ENCODE assay signal across 12 cellular contexts in the genomic region with DNA sequence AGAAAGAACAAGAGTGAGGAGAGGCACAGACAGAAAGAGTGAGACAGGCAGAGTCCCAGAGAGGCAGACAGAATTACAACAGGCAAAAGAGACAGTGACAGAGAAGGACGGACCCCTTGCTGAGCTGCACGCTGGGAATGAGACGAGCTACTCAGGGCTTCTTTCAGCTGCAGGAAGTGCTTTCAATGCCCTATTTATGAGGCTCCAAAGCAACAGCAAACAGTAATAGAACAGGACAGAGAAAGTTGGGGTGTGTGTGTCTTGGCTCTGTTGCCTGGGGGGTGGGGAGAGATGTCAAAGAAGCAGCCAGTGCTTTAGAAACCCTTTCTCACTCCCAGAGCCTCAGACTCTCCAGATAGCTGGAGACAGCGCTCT. TPM values are rescaled to one million over a fixed set of nuclear protein-coding genes. Genes with fewer than 3 reads are reported as not detected.
A peak's percentile ranks its signal among the peaks of the same experiment; 100 is the strongest.
DNase-seq lines count a peak whose midpoint lies in the region; ATAC-seq, FAIRE-seq and TF ChIP-seq lines count a peak whose summit lies in the region.
"Had no signal": no experiment of that assay in that cellular context is flagged by ENCODE, and none has a peak within 500 bp of the region (broad histone marks: within the 10 kb centered on the region; RNA-seq: fewer than 3 reads in every experiment).

No MANE protein-coding gene starts in this region.

- no peak for FAIRE-seq in endothelial cell of umbilical vein (lab: Jason Lieb, UNC)

- no peaks in the 10 kb centered on the region for H3K9me3 Mint-ChIP-seq in stimulated activated naive CD8-positive, alpha-beta T cell treated with anti-CD3 and anti-CD28 coated beads, Interleukin-15, amount 100 ng/mL, for 72 hours
- H3K9me3 Mint-ChIP-seq: T-cell had no signal

- no peak overlapping the region for H3K27ac Mint-ChIP-seq in stimulated activated naive CD8-positive, alpha-beta T cell treated with anti-CD3 and anti-CD28 coated beads, Interleukin-15, amount 100 ng/mL, for 72 hours
- H3K27ac Mint-ChIP-seq: T-cell had no signal

- no peak overlapping the region for H3K4me3 Mint-ChIP-seq in stimulated activated naive CD8-positive, alpha-beta T cell treated with anti-CD3 and anti-CD28 coated beads, Interleukin-15, amount 100 ng/mL, for 72 hours

- no peak overlapping the region for H3K9ac ChIP-seq in endothelial cell of umbilical vein (replicated peaks; ENCODE audit: extremely low read depth, insufficient read depth, low read length)

- no peak for DNase-seq in Right ventricle myocardium inferior (ENCODE audit: missing footprints)
- no peak for DNase-seq in cardiac septum (ENCODE audit: low spot score)
- DNase-seq in endothelial cell of umbilical vein (ENCODE audit: low read depth, low spot score): no peak
- peak; percentile 14 for DNase-seq in midbrain (lab: John Stamatoyannopoulos, UW)
- no peak for DNase-seq in stimulated activated naive CD8-positive, alpha-beta T cell treated with anti-CD3 and anti-CD28 coated beads, Interleukin-15, amount 100 ng/mL, for 72 hours
- no peak for DNase-seq in GM19240 (ENCODE audit: insufficient read length, low spot score)
- DNase-seq in spleen: no peak
- DNase-seq: NCI-H2171, T-cell had no signal

- CTCF ChIA-PET in endothelial cell of umbilical vein (lab: Charles Lee): interaction anchor here (1.1 to 2.5 kb wide), 3 partner anchors 17 to 325 kb away, joined by 3 to 18 read pairs (median 4); partner anchors contain the start of gene TSEN2

- no peaks in the 10 kb centered on the region for H3K9me1 ChIP-seq in endothelial cell of umbilical vein (replicated peaks; ENCODE audit: control insufficient read depth, extremely low read depth, insufficient read depth, low read length)

- 53 to 73% (median 63%) methylated on average over 4 of the region's 4 CpGs for WGBS in spleen, 5 donors

- no peaks in the 10 kb centered on the region for H3K4me1 ChIP-seq in endothelial cell of umbilical vein (ENCODE audit: control insufficient read depth, extremely low read depth, insufficient read depth, low read length)
- H3K4me1 ChIP-seq in spleen: peaks cover 0 to 19% (median 8%) of the 10 kb centered on the region in 6 donors

- H3K9me3 ChIP-seq in endothelial cell of umbilical vein (replicated peaks; ENCODE audit: control insufficient read depth, insufficient read depth, low read length): no peaks in the 10 kb centered on the region
- no peaks in the 10 kb centered on the region for H3K9me3 ChIP-seq in spleen
- H3K9me3 ChIP-seq: neutrophil had no signal

- no peak overlapping the region for H3K4me3 ChIP-seq in endothelial cell of umbilical vein (replicated peaks in 1 of 3; ENCODE audit: insufficient read depth in 1 of 3, low read depth in 1 of 3, low read length in 3 of 3)
- peak overlapping the region in 3 of 8 donors; percentile 36 to 63 (median 46) for H3K4me3 ChIP-seq in spleen

- peaks cover 14% of the 10 kb centered on the region for H3K4me1 Mint-ChIP-seq in stimulated activated naive CD8-positive, alpha-beta T cell treated with anti-CD3 and anti-CD28 coated beads, Interleukin-15, amount 100 ng/mL, for 72 hours

- H3K36me3 ChIP-seq in endothelial cell of umbilical vein (ENCODE audit: control insufficient read depth in 2 of 2, extremely low read depth in 1 of 2, insufficient read depth in 2 of 2, low read length in 2 of 2) (no peaks in the 10 kb centered on the region), spleen (no peaks in the 10 kb centered on the region)
- H3K36me3 ChIP-seq: neutrophil had no signal

- peaks cover 44% of the 10 kb centered on the region for H3K27me3 Mint-ChIP-seq in stimulated activated naive CD8-positive, alpha-beta T cell treated with anti-CD3 and anti-CD28 coated beads, Interleukin-15, amount 100 ng/mL, for 72 hours

- POLR2A ChIA-PET in endothelial cell of umbilical vein (lab: Charles Lee): no interaction called here

- H3K27me3 ChIP-seq in endothelial cell of umbilical vein (ENCODE audit: control insufficient read depth in 2 of 2, insufficient read depth in 2 of 2, low read length in 2 of 2) (peaks cover 3 to 7% of the 10 kb centered on the region in 2 experiments), spleen (replicated peaks in 1 of 7) (peaks cover 0 to 20% (median 0%) of the 10 kb centered on the region in 7 donors)

- H2AFZ ChIP-seq in endothelial cell of umbilical vein (ENCODE audit: low read depth, low read length): peak overlapping the region; percentile 72

- H3K27ac ChIP-seq in endothelial cell of umbilical vein (ENCODE audit: insufficient read depth, low read depth, low read length) (no peak overlapping the region), spleen (peak overlapping the region in 2 of 8 donors; percentile 55 to 64)
- H3K27ac ChIP-seq: HL-60, neutrophil had no signal

- H4K20me1 ChIP-seq in endothelial cell of umbilical vein (replicated peaks; ENCODE audit: control insufficient read depth, extremely low read depth, insufficient read depth, low read length): no peaks in the 10 kb centered on the region

- ATAC-seq in Right ventricle myocardium inferior (peak; percentile 9), GM18502 (IDR thresholded peaks at IDR 0.05; ENCODE audit: poor library complexity, unreplicated experiment) (no peak)
- ATAC-seq in stimulated activated naive CD8-positive, alpha-beta T cell treated with anti-CD3 and anti-CD28 coated beads, Interleukin-15, amount 100 ng/mL, for 72 hours: no peak
- ATAC-seq: T-cell had no signal

- H3K79me2 ChIP-seq in endothelial cell of umbilical vein (ENCODE audit: control insufficient read depth, insufficient read depth, low read length): no peaks in the 10 kb centered on the region

- H3K4me2 ChIP-seq in endothelial cell of umbilical vein (ENCODE audit: insufficient read depth, low read length): no peak overlapping the region

- TF ChIP-seq POLR2A in endothelial cell of umbilical vein (IDR thresholded peaks at IDR 0.05; ENCODE audit: low read depth, low read length) (no peak), spleen (IDR thresholded peaks at IDR 0.05) (no peak)

- intact Hi-C loops in Right ventricle myocardium inferior (cut with DNase I): loop anchor here (2.0 to 10.0 kb wide), 2 partner anchors 14 to 506 kb away; partner anchors contain the start of gene RAF1
- intact Hi-C loops in cardiac septum (cut with DNase I): no loop called here
- intact Hi-C loops in endothelial cell of umbilical vein (cut with micrococcal nuclease): no loop called here
- intact Hi-C loops in spleen (cut with DNase I; ENCODE audit: low total_unique reads): no loop called here

- BruUV-seq in endothelial cell of umbilical vein (replicated peaks; lab: Mats Ljungman, UMichigan): no TSS peak

- no peak for TF ChIP-seq CTCF in endothelial cell of umbilical vein (IDR thresholded peaks at IDR 0.05; ENCODE audit: extremely low read depth in 1 of 2, insufficient read depth in 1 of 2, low read depth in 1 of 2, low read length in 2 of 2)
- no peak for TF ChIP-seq CTCF in spleen (IDR thresholded peaks at IDR 0.05 in 8 of 11, conservative IDR thresholded peaks at IDR 0.05 in 3 of 11)

- dilution Hi-C loops in endothelial cell of umbilical vein (cut with MboI; ENCODE audit: extremely low pct_ligation_motif_present, low sequenced_read_pairs): no loop called here

TF ChIP-seq in endothelial cell of umbilical vein, 7 proteins besides CTCF, POLR2A, EP300 and RAD21:
- no peak for TF ChIP-seq POLR2AphosphoS5 (IDR thresholded peaks at IDR 0.05; ENCODE audit: insufficient read depth, low read depth, low read length)
- no peak for TF ChIP-seq EZH2 (IDR thresholded peaks at IDR 0.05; ENCODE audit: borderline replicate concordance, low read depth, low read length, severe bottlenecking)
- TF ChIP-seq MYC (IDR thresholded peaks at IDR 0.05; ENCODE audit: low read depth, low read length): no peak
- TF ChIP-seq JUN (IDR thresholded peaks at IDR 0.05; ENCODE audit: borderline replicate concordance, insufficient read depth, insufficient read length, low read depth): no peak
- TF ChIP-seq, protein P1, sequence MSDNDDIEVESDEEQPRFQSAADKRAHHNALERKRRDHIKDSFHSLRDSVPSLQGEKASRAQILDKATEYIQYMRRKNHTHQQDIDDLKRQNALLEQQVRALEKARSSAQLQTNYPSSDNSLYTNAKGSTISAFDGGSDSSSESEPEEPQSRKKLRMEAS (IDR thresholded peaks at IDR 0.05; ENCODE audit: insufficient read depth, insufficient read length): no peak
- no peak for TF ChIP-seq GATA2 (IDR thresholded peaks at IDR 0.05; ENCODE audit: insufficient read depth, insufficient read length, low read depth, low read length)
- TF ChIP-seq FOS (IDR thresholded peaks at IDR 0.05; ENCODE audit: borderline replicate concordance, insufficient read depth, low read length): no peak

RNA-seq across cellular contexts. Expression of gene TIMP4, which starts 0.5 kb away (rescaled TPM):
- total RNA-seq in Right ventricle myocardium inferior (23.8 TPM), cardiac septum (4.3 TPM), endothelial cell of umbilical vein (0.40 TPM in 1 of 2 replicates, not detected in the other), spleen (10 to 100 TPM in 1 of 7 donors, 1 to 10 TPM in 4, under 1 TPM in 2; 0.37 to 10.8 (median 2.5) TPM)
- polyA plus RNA-seq in endothelial cell of umbilical vein (0.07 TPM in 1 of 2 replicates, not detected in the other), spleen (1 to 10 TPM in 2 of 3 donors, under 1 TPM in 1; 0.43 to 2.4 (median 1.9) TPM)
- polyA plus RNA-seq in endothelial cell of umbilical vein (2011; cell fraction: cytosol; rRNA removed): 0.04 and 0.05 TPM in 2 replicates
- not detected in 2 replicates for polyA plus RNA-seq in endothelial cell of umbilical vein (2011; cell fraction: nucleus; rRNA removed)
- 0.09 TPM in 1 of 2 replicates, not detected in the other for polyA plus RNA-seq in endothelial cell of umbilical vein (2012)
- polyA minus RNA-seq in endothelial cell of umbilical vein: not detected in 2 replicates
- polyA minus RNA-seq in endothelial cell of umbilical vein (2011; cell fraction: cytosol; rRNA and poly(A)+ RNA removed): 4.5 TPM
- not detected in 2 replicates for polyA minus RNA-seq in endothelial cell of umbilical vein (2011; cell fraction: nucleus; rRNA and poly(A)+ RNA removed)
- total RNA-seq: T-cell had no signal
